10 cellular contexts compared by ENCODE assay signal in the genomic region with DNA sequence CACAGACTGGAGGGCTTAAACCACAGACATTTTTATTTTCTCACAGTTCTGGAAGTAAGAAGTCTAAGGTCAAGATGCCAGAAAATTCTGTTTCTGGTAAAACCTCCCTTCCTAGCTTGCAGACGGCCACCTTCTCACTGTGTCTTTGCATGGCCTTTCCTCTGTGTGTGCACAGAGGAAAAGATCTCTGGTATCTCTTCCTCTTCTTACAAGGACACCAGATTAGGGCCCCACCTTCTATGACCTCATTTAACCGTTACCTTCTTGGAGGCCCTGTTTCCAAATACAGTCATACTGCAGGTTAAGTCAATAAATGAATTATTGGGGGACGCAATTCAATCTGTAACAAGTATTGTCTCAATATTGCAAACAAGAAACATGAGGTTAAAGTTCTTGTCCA.
DNase-seq lines count a peak whose midpoint lies in the region; ATAC-seq and TF ChIP-seq lines count a peak whose summit lies in the region.
"Had no signal": no experiment of that assay in that cellular context is flagged by ENCODE, and none has a peak within 500 bp of the region (broad histone marks: within the 10 kb centered on the region; RNA-seq: fewer than 3 reads in every experiment).

No MANE protein-coding gene starts in this region.

- DNase-seq in mucosa of descending colon (no peak), NCI-H187 (lab: John Stamatoyannopoulos, UW) (no peak), DMS 273 (lab: John Stamatoyannopoulos, UW; ENCODE audit: unreplicated experiment) (no peak), NCI-H82 (lab: John Stamatoyannopoulos, UW) (no peak), smooth muscle cell (lab: John Stamatoyannopoulos, UW; ENCODE audit: unreplicated experiment) (no peak)
- DNase-seq: activated CD4-positive, alpha-beta T cell treated with anti-CD3 and anti-CD28 coated beads, Interleukin-2, amount 50 U/mL, for 1 hour; retina had no signal

- H3K4me2 ChIP-seq in smooth muscle cell: no peak overlapping the region

- H3K9ac ChIP-seq in smooth muscle cell (ENCODE audit: low read depth): no peak overlapping the region

- no peaks in the 10 kb centered on the region for H4K20me1 ChIP-seq in smooth muscle cell (ENCODE audit: low read depth)

- no peak overlapping the region for H3K27ac ChIP-seq in smooth muscle cell (ENCODE audit: low read depth)

- H3K79me2 ChIP-seq in smooth muscle cell (ENCODE audit: low read depth): no peaks in the 10 kb centered on the region

- no peak overlapping the region for H3K4me3 ChIP-seq in mucosa of descending colon
- no peak overlapping the region for H3K4me3 ChIP-seq in smooth muscle cell

- peaks cover 5% of the 10 kb centered on the region for H3F3A ChIP-seq in smooth muscle cell (ENCODE audit: low read depth)

- ATAC-seq in GM18909 (IDR thresholded peaks at IDR 0.05; ENCODE audit: poor library complexity, unreplicated experiment) (peak; percentile 44), GM21786 (IDR thresholded peaks at IDR 0.05; ENCODE audit: unreplicated experiment) (peak; percentile 37), HG03442 (IDR thresholded peaks at IDR 0.05; ENCODE audit: unreplicated experiment) (peak; percentile 30), mucosa of descending colon (peak; percentile 56)

- WGBS in smooth muscle cell (ENCODE audit: low lambda C conversion rate): 96% methylated on average over 3 of the region's 3 CpGs

- H3K9me3 ChIP-seq in mucosa of descending colon (no peaks in the 10 kb centered on the region), smooth muscle cell (replicated peaks; ENCODE audit: low read depth) (no peaks in the 10 kb centered on the region)

- intact Hi-C loops in mucosa of descending colon (cut with DNase I, micrococcal nuclease): no loop called here

- no peaks in the 10 kb centered on the region for H3K4me1 ChIP-seq in mucosa of descending colon (ENCODE audit: low read depth)
- H3K4me1 ChIP-seq in smooth muscle cell (ENCODE audit: low read depth): no peaks in the 10 kb centered on the region

- H3K36me3 ChIP-seq in mucosa of descending colon (ENCODE audit: low read depth): no peaks in the 10 kb centered on the region
- H3K36me3 ChIP-seq in smooth muscle cell (ENCODE audit: low read depth): no peaks in the 10 kb centered on the region

- no peaks in the 10 kb centered on the region for H3K27me3 ChIP-seq in smooth muscle cell (ENCODE audit: low read depth)

- no peak overlapping the region for H2AFZ ChIP-seq in smooth muscle cell (ENCODE audit: low read depth)

- TF ChIP-seq CTCF in mucosa of descending colon (IDR thresholded peaks at IDR 0.05) (no peak), smooth muscle cell (IDR thresholded peaks at IDR 0.05; ENCODE audit: borderline replicate concordance, insufficient read depth, poor library complexity, severe bottlenecking) (no peak)
